19 cellular contexts compared by ENCODE assay signal in the genomic region with DNA sequence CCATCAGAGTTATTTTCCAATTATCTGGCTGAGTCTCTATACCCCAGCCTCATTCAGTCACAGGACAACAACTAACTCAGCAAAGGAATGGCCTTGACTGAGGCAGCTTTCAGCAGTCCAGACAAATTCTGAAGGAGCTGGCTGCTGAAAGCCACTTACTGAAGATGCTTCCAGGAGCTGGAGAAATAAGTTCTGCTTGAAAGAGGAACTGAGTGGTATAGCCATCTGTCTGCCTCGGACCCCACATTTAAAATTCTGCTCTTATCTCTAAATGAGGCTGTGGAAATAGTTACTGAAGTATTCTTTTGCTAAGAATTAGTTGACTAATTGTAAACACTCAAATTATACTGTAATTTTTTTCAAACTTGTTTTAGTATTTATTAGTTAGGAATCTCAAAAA. TPM values are rescaled to one million over a fixed set of nuclear protein-coding genes. Genes with fewer than 3 reads are reported as not detected.
A peak's percentile ranks its signal among the peaks of the same experiment; 100 is the strongest.
DNase-seq lines count a peak whose midpoint lies in the region; ATAC-seq, FAIRE-seq and TF ChIP-seq lines count a peak whose summit lies in the region.
"Had no signal": no experiment of that assay in that cellular context is flagged by ENCODE, and none has a peak within 500 bp of the region (broad histone marks: within the 10 kb centered on the region; RNA-seq: fewer than 3 reads in every experiment).

No MANE protein-coding gene starts in this region.

- H3K36me3 Mint-ChIP-seq in nephron progenitor cell (ENCODE audit: low read depth), result no peaks in the 10 kb centered on the region
- H3K36me3 Mint-ChIP-seq: CD4-positive, CD25-positive, alpha-beta regulatory T cell had no signal

- in situ Hi-C loops in KBM-7 (cut with MboI; ENCODE audit: low pct_unique_long_range_greater_than_20kb, low sequenced_read_pairs) (no loop called here), GM12878 (cut with MboI) (no loop called here)

- H4K20me1 ChIP-seq in OCI-LY3 (ENCODE audit: insufficient read depth, low read length) (no peaks in the 10 kb centered on the region), GM12878 (ENCODE audit: control insufficient read depth, insufficient read depth) (no peaks in the 10 kb centered on the region)
- H4K20me1 ChIP-seq: BLaER1 treated with 17β-estradiol and CSF1 and Interleukin-3, amounts not matched to agents 10 nM and 100 nM had no signal

- peaks cover 9% of the 10 kb centered on the region for H3K4me1 Mint-ChIP-seq in nephron progenitor cell

- H3K36me3 ChIP-seq in OCI-LY3 (replicated peaks; ENCODE audit: low read depth, low read length) (no peaks in the 10 kb centered on the region), GM12878 (ENCODE audit: control insufficient read depth in 2 of 2, insufficient read depth in 2 of 2, low read length in 1 of 2) (no peaks in the 10 kb centered on the region)
- H3K36me3 ChIP-seq: BLaER1 treated with 17β-estradiol and CSF1 and Interleukin-3, amounts not matched to agents 10 nM and 100 nM had no signal

- no peak overlapping the region for H3K9ac ChIP-seq in OCI-LY3 (ENCODE audit: low read length)
- no peak overlapping the region for H3K9ac ChIP-seq in GM12878 (ENCODE audit: control insufficient read depth, insufficient read depth, low read length)
- H3K9ac ChIP-seq: BLaER1 treated with 17β-estradiol and CSF1 and Interleukin-3, amounts not matched to agents 10 nM and 100 nM; GM23248 had no signal

- RAD21 ChIA-PET in GM12878 (lab: Charles Lee; ENCODE audit: unreplicated experiment), result interaction anchor here (1.4 kb wide), 1 partner anchor 160 kb away, joined by 3 read pairs; no protein-coding TSS in a partner anchor

- peak overlapping the region; percentile 14; the same call in 1 of the 2 replicates for H3K4me2 ChIP-seq in OCI-LY3 (ENCODE audit: low read length)
- H3K4me2 ChIP-seq in GM12878 (ENCODE audit: control insufficient read depth, insufficient read depth), result no peak overlapping the region

- TF ChIP-seq CTCF in OCI-LY3 (IDR thresholded peaks at IDR 0.05; ENCODE audit: low read depth, low read length), result no peak
- no peak for TF ChIP-seq CTCF in GM12878 (IDR thresholded peaks at IDR 0.05 in 2 of 3, conservative IDR thresholded peaks at IDR 0.05 in 1 of 3; ENCODE audit: control insufficient read depth in 2 of 3, extremely low read depth in 1 of 3, insufficient read depth in 1 of 3, low read depth in 3 of 3, low read length in 3 of 3)
- no peak for TF ChIP-seq CTCF in nephron progenitor cell (IDR thresholded peaks at IDR 0.05)

- no peaks in the 10 kb centered on the region for H3K9me3 Mint-ChIP-seq in nephron progenitor cell
- H3K9me3 Mint-ChIP-seq: CD4-positive, CD25-positive, alpha-beta regulatory T cell had no signal

- H2AFZ ChIP-seq in OCI-LY3 (ENCODE audit: low read depth, low read length), result no peak overlapping the region
- H2AFZ ChIP-seq in GM12878 (ENCODE audit: control insufficient read depth, low read depth, low read length), result no peak overlapping the region
- H2AFZ ChIP-seq: GM23248 had no signal

- no peaks in the 10 kb centered on the region for H3K79me2 ChIP-seq in OCI-LY3 (ENCODE audit: low read length)
- H3K79me2 ChIP-seq in GM12878 (ENCODE audit: control insufficient read depth, insufficient read depth, low read length), result no peaks in the 10 kb centered on the region

- intact Hi-C loops in GM12878 (cut with micrococcal nuclease; ENCODE audit: unreplicated experiment), result no loop called here

- H3K4me1 ChIP-seq in OCI-LY3 (ENCODE audit: low read length) (peaks cover 31% of the 10 kb centered on the region), GM12878 (ENCODE audit: control insufficient read depth, insufficient read depth, low read length) (peaks cover 19% of the 10 kb centered on the region)

- no peak for FAIRE-seq in GM12878 (lab: Jason Lieb, UNC)
- FAIRE-seq: H54 had no signal

- 94% methylated on average over 1 of the region's 1 CpG for WGBS in GM12878 (ENCODE audit: insufficient coverage, insufficient replicate concordance, low lambda C conversion rate, missing lambda C conversion rate)

- H3K27me3 ChIP-seq in OCI-LY3 (ENCODE audit: low read depth, low read length) (no peaks in the 10 kb centered on the region), GM12878 (replicated peaks in 1 of 2; ENCODE audit: control insufficient read depth in 2 of 2, insufficient read depth in 2 of 2, low read length in 1 of 2) (no peaks in the 10 kb centered on the region)
- H3K27me3 ChIP-seq: BLaER1 treated with 17β-estradiol and CSF1 and Interleukin-3, amounts not matched to agents 10 nM and 100 nM had no signal

- DNase-seq in NOMO-1 treated with DMSO at 0.1 percent for 48 hours (lab: John Stamatoyannopoulos, UW; ENCODE audit: unreplicated experiment), result peak; percentile 16
- DNase-seq in NOMO-1 treated with dmso at 0.1 percent for 144 hours (lab: John Stamatoyannopoulos, UW; ENCODE audit: unreplicated experiment), result no peak
- peak; percentile 25 for DNase-seq in KBM-7
- DNase-seq in GM12878 (ENCODE audit: low read depth, low spot score), result no peak
- DNase-seq in nephron progenitor cell, result no peak
- no peak for DNase-seq in germinal center (ENCODE audit: low spot score)
- DNase-seq: ACHN; Calu3; CD4-positive, CD25-positive, alpha-beta regulatory T cell; DMS 273 treated with DMSO at 0.1 percent for 48 hours; DND-41; GDM1; GM23248 had no signal

- CTCF ChIA-PET in GM12878 (lab: Yijun Ruan, JAX), result interaction anchor here (1.4 to 2.8 kb wide), 2 partner anchors 8 to 163 kb away, joined by 4 to 13 read pairs; no protein-coding TSS in a partner anchor

- ATAC-seq in GM12878 (no peak), HG02678 (IDR thresholded peaks at IDR 0.05; ENCODE audit: unreplicated experiment) (no peak)
- ATAC-seq: HCT116 had no signal

- no peak for TF ChIP-seq RAD21 in GM12878 (IDR thresholded peaks at IDR 0.05; ENCODE audit: insufficient read depth, low read depth, low read length)

- no peak overlapping the region for H3K27ac ChIP-seq in OCI-LY3 (ENCODE audit: low read length)
- H3K27ac ChIP-seq in GM12878 (ENCODE audit: control insufficient read depth, insufficient read depth), result no peak overlapping the region
- H3K27ac ChIP-seq: BLaER1 treated with 17β-estradiol and CSF1 and Interleukin-3, amounts not matched to agents 10 nM and 100 nM; GM23248; HL-60 had no signal

- no peaks in the 10 kb centered on the region for H3K9me3 ChIP-seq in OCI-LY3 (ENCODE audit: insufficient read depth, low read length)
- no peaks in the 10 kb centered on the region for H3K9me3 ChIP-seq in GM12878 (replicated peaks; ENCODE audit: control insufficient read depth, insufficient read depth, low read length)

- H3K27ac Mint-ChIP-seq in nephron progenitor cell, result no peak overlapping the region
- H3K27ac Mint-ChIP-seq: CD4-positive, CD25-positive, alpha-beta regulatory T cell had no signal

- TF ChIP-seq POLR2A in GM12878 (IDR thresholded peaks at IDR 0.05; ENCODE audit: low read depth, low read length), result no peak

- TF ChIP-seq EP300 in GM12878 (IDR thresholded peaks at IDR 0.05; ENCODE audit: borderline replicate concordance in 1 of 2, control insufficient read depth in 1 of 2, low read depth in 2 of 2, low read length in 2 of 2), result no peak

- SMC1A ChIA-PET in GM12878 (lab: Charles Lee; ENCODE audit: uncharacterized antibody, unreplicated experiment), result interaction anchor here (0.9 to 7.7 kb wide), 5 partner anchors 11 to 162 kb away, joined by 3 to 58 read pairs (median 15); no protein-coding TSS in a partner anchor

- POLR2A ChIA-PET in GM12878 (lab: Charles Lee), result interaction anchor here (1.6 kb wide), 1 partner anchor 30 kb away, joined by 4 read pairs; no protein-coding TSS in a partner anchor

- no peak overlapping the region for H3K4me3 ChIP-seq in OCI-LY3 (ENCODE audit: low read length)
- no peak overlapping the region for H3K4me3 ChIP-seq in GM12878
- H3K4me3 ChIP-seq: BLaER1 treated with 17β-estradiol and CSF1 and Interleukin-3, amounts not matched to agents 10 nM and 100 nM; GM23248 had no signal

- H3K4me3 Mint-ChIP-seq in nephron progenitor cell, result no peak overlapping the region
- H3K4me3 Mint-ChIP-seq: CD4-positive, CD25-positive, alpha-beta regulatory T cell had no signal

- no peaks in the 10 kb centered on the region for H3K27me3 Mint-ChIP-seq in nephron progenitor cell (ENCODE audit: low read depth, poor library complexity)

- BruUV-seq in GM12878 (replicated peaks; lab: Mats Ljungman, UMichigan), result no TSS peak

TF ChIP-seq in GM12878, 131 proteins besides CTCF, POLR2A, EP300 and RAD21:
- peak; percentile 62 for TF ChIP-seq SPI1 (IDR thresholded peaks at IDR 0.05; ENCODE audit: borderline replicate concordance, insufficient read depth, low read depth, low read length)
- no peak for TF ChIP-seq NFYA (IDR thresholded peaks at IDR 0.05; ENCODE audit: borderline replicate concordance, low read depth, low read length)

RNA-seq across cellular contexts. Expression of a gene that starts 9.1 kb away (rescaled TPM):
- 64.3 and 66.5 TPM in 2 replicates for total RNA-seq in GM12878 (2013; cell fraction: nucleolus; rRNA removed)
- total RNA-seq in GM12878 (2014; rRNA removed) (45.5 and 53.7 TPM in 2 replicates), GM12878 (2014; rRNA removed; fragmentation: Illumina TruSeq; extraction: Trizol) (61.6 and 62.5 TPM in 2 replicates), GM12878 (2021) (45.1 and 47.0 TPM in 2 replicates)
- 5.9 TPM for polyA plus RNA-seq in GM12878 (2011; ENCODE audit: low read depth)
- polyA plus RNA-seq in GM12878 (2011; rRNA removed) (37.9 and 53.3 TPM in 2 replicates), GM12878 (2014; fragmentation: Illumina TruSeq; extraction: Trizol) (73.5 and 106 TPM in 2 replicates), GM12878 (2014; fragmentation: Nextera tagmentation; extraction: Ambion mirVana) (10 to 100 TPM; 10.0 to 10.5 TPM), GM12878 (2014; rRNA removed) (21.4 and 28.4 TPM in 2 replicates), GM12878 (2016; fragmentation: Nextera tagmentation; extraction: Ambion mirVana) (10 to 100 TPM; 41.8 to 49.5 TPM)
- 22.0 and 24.7 TPM in 2 replicates for polyA plus RNA-seq in GM12878 (2011; cell fraction: cytosol; rRNA removed)
- polyA plus RNA-seq in GM12878 (2011; cell fraction: nucleus; rRNA removed), result 33.9 and 42.6 TPM in 2 replicates
- polyA plus RNA-seq in GM12878 (2012), result 10.0 and 20.6 TPM in 2 replicates
- 106 and 134 TPM in 2 replicates for polyA minus RNA-seq in GM12878 (2011; rRNA and poly(A)+ RNA removed)
- polyA minus RNA-seq in GM12878 (2011; cell fraction: cytosol; rRNA and poly(A)+ RNA removed), result 32.6 and 40.4 TPM in 2 replicates
- 36.8 and 50.2 TPM in 2 replicates for polyA minus RNA-seq in GM12878 (2011; cell fraction: nucleus; rRNA and poly(A)+ RNA removed)

Comparison
In these comparisons a context has a peak if more than half of its experiments do, and no peak if none do; other contexts are left out.
1. DNase-seq: peak in NOMO-1 treated with DMSO at 0.1 percent for 48 hours (single experiment) and KBM-7 (single experiment); none in NOMO-1 treated with dmso at 0.1 percent for 144 hours (single experiment), GM12878 (single experiment), nephron progenitor cell (single experiment) and germinal center (single experiment).